Comparison of ENCODE assay signal across 8 cellular contexts in the genomic region with DNA sequence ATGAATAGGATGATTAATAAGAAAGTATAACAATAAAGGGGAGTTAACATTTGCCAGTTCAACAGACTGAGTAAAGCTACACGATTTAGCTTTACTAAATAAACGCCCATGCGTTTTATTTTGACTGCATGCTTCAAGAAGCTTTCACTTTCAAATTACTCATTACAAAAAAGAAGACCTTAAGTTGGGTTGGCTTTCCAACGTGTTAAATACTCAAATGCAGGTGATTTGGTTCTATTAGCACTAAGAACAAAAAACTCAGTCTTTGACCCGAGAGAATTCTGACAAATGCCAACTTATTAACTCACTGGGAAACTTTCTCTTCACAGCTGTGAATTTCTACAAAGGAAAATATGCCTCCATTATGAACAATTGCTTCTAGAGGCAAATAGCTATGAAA. TPM values are rescaled to one million over a fixed set of nuclear protein-coding genes. Genes with fewer than 3 reads are reported as not detected.
DNase-seq lines count a peak whose midpoint lies in the region; ATAC-seq and TF ChIP-seq lines count a peak whose summit lies in the region.

No MANE protein-coding gene starts in this region.

- DNase-seq in naive thymus-derived CD8-positive, alpha-beta T cell = no peak
- no peak for DNase-seq in body of pancreas
- no peak for DNase-seq in stimulated activated CD4-positive, alpha-beta T cell treated with anti-CD3 and anti-CD28 coated beads, Interleukin-2, amount 100 ng/mL, for 24 hours
- DNase-seq in NCI-H510A (lab: John Stamatoyannopoulos, UW) = no peak
- DNase-seq in NCI-H69 (lab: John Stamatoyannopoulos, UW) = no peak

- H3K4me3 ChIP-seq in body of pancreas = no peak overlapping the region

- no peaks in the 10 kb centered on the region for H3K4me1 ChIP-seq in body of pancreas

- ATAC-seq in GM18520 (IDR thresholded peaks at IDR 0.05; ENCODE audit: unreplicated experiment) = peak; percentile 80
- ATAC-seq in GM21619 (IDR thresholded peaks at IDR 0.05; ENCODE audit: unreplicated experiment) = peak; percentile 83
- ATAC-seq in HG03520 (IDR thresholded peaks at IDR 0.05; ENCODE audit: unreplicated experiment) = peak; percentile 78
- ATAC-seq in naive thymus-derived CD8-positive, alpha-beta T cell = no peak
- no peak for ATAC-seq in body of pancreas

- peak overlapping the region in 3 of 10 donors; percentile 46 to 61 (median 56) for H3K4me3 Mint-ChIP-seq in naive thymus-derived CD8-positive, alpha-beta T cell

- H3K36me3 Mint-ChIP-seq in naive thymus-derived CD8-positive, alpha-beta T cell = peaks cover 8 to 56% (median 18%) of the 10 kb centered on the region in 3 donors

- intact Hi-C loops in body of pancreas (cut with DNase I) = no loop called here

- no peak for TF ChIP-seq POLR2A in body of pancreas (IDR thresholded peaks at IDR 0.05)

- POLR2A ChIA-PET in naive thymus-derived CD8-positive, alpha-beta T cell (lab: Charles Lee) = no interaction called here

- H3K27me3 Mint-ChIP-seq in naive thymus-derived CD8-positive, alpha-beta T cell = no peaks in the 10 kb centered on the region

- peaks cover 17 to 35% (median 32%) of the 10 kb centered on the region in 4 donors for H3K4me1 Mint-ChIP-seq in naive thymus-derived CD8-positive, alpha-beta T cell

- H3K27ac ChIP-seq in body of pancreas = no peak overlapping the region

- no peaks in the 10 kb centered on the region for H3K9me3 Mint-ChIP-seq in naive thymus-derived CD8-positive, alpha-beta T cell

- TF ChIP-seq CTCF in body of pancreas (IDR thresholded peaks at IDR 0.05) = no peak

- no peaks in the 10 kb centered on the region for H3K27me3 ChIP-seq in body of pancreas

- no peaks in the 10 kb centered on the region for H3K9me3 ChIP-seq in body of pancreas

- peaks cover 9 to 12% of the 10 kb centered on the region in 2 donors for H3K36me3 ChIP-seq in body of pancreas (replicated peaks in 1 of 2; ENCODE audit: insufficient read depth in 1 of 2, low read depth in 2 of 2)

- H3K27ac Mint-ChIP-seq in naive thymus-derived CD8-positive, alpha-beta T cell = peak overlapping the region in 8 of 10 donors; percentile 29 to 84 (median 70)

- WGBS in body of pancreas, 2 donors = 42 to 45% methylated on average over 5 of the region's 5 CpGs

RNA-seq across cellular contexts. Expression of gene RNF146, which starts 24.8 kb away (rescaled TPM):
- 10 to 100 TPM; 31.1 to 38.5 TPM for total RNA-seq in naive thymus-derived CD8-positive, alpha-beta T cell
- 10 to 100 TPM in 1 of 3 donors, 1 to 10 TPM in 2; 8.6 to 11.6 (median 9.3) TPM for polyA plus RNA-seq in naive thymus-derived CD8-positive, alpha-beta T cell
- 10 to 100 TPM; 36.8 to 42.2 TPM for total RNA-seq in body of pancreas

RNA-seq across cellular contexts. Expression of gene ECHDC1, which starts 51.9 kb away (rescaled TPM):
- total RNA-seq in naive thymus-derived CD8-positive, alpha-beta T cell = 10 to 100 TPM; 40.1 to 46.5 TPM
- polyA plus RNA-seq in naive thymus-derived CD8-positive, alpha-beta T cell = 10 to 100 TPM; 72.7 to 79.4 (median 72.7) TPM
- 10 to 100 TPM; 27.4 to 35.5 TPM for total RNA-seq in body of pancreas

Comparison
In these comparisons a context has a peak if more than half of its experiments do, and no peak if none do; other contexts are left out.
1. ATAC-seq: peak in GM18520 (single experiment), GM21619 (single experiment) and HG03520 (single experiment); none in naive thymus-derived CD8-positive, alpha-beta T cell (0 of 2) and body of pancreas (single experiment).